Comparison of ENCODE assay signal across 16 cellular contexts in the genomic region with DNA sequence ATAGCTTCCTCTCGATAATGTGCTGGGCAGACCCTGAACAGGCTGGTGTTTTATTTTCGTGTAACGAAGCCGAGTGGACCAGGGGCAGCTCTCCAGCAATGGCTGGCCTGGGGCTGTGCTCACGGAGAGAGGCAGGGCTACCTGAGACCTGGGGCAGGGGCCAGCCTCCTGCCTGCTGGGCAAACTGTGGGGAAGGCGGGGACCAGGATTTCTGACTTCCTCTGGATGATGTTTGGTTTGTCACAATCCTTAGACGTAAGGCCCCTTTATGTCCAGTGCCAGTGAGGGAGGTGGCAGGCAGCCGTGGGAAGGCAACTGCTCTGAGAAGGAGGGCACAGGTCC.
"Had no signal": no experiment of that assay in that cellular context is flagged by ENCODE, and none has a peak within 500 bp of the region (broad histone marks: within the 10 kb centered on the region; RNA-seq: fewer than 3 reads in every experiment).

No MANE protein-coding gene starts in this region.

- H3K27me3 ChIP-seq: foreskin keratinocyte, tibial nerve had no signal

- H3K4me1 ChIP-seq: tibial nerve had no signal

- ATAC-seq: activated CD8-positive, alpha-beta T cell treated with anti-CD3 and anti-CD28 coated beads, Interleukin-2, amount 10 ng/mL, durations not matched to agents 7 days and 5 days; foreskin keratinocyte; left ventricle myocardium superior had no signal

- H3K4me3 ChIP-seq: tibial nerve had no signal

- H3K27ac ChIP-seq: dorsolateral prefrontal cortex, epithelial cell of prostate, foreskin keratinocyte, tibial nerve had no signal

- DNase-seq: activated CD4-positive, alpha-beta T cell treated with anti-CD3 and anti-CD28 coated beads, Interleukin-2, amount 10 ng/mL, durations not matched to agents 24 days and 14 days; activated CD4-positive, CD25-positive, alpha-beta regulatory T cell; activated CD8-positive, alpha-beta T cell treated with anti-CD3 and anti-CD28 coated beads, Interleukin-2, amount 10 ng/mL, durations not matched to agents 7 days and 5 days; activated naive CD4-positive, alpha-beta T cell treated with anti-CD3 and anti-CD28 coated beads for 36 hours; activated T-cell treated with anti-CD3 and anti-CD28 coated beads, Interleukin-2, amount 50 U/mL, for 24 hours; caudate nucleus; dorsolateral prefrontal cortex; endodermal cell; foreskin keratinocyte; hypothalamus; left ventricle myocardium superior; occipital lobe; stimulated activated CD4-positive, alpha-beta T cell treated with anti-CD3 and anti-CD28 coated beads, Interleukin-2, amount 100 ng/mL, for 24 hours; stimulated activated naive CD4-positive, alpha-beta T cell treated with Interleukin-2 at 50 U/mL for 16 hours had no signal

- H3K9me3 ChIP-seq: tibial nerve had no signal

- H3K36me3 ChIP-seq: tibial nerve had no signal
